Comparison of ENCODE assay signal across 22 cellular contexts in the genomic region with DNA sequence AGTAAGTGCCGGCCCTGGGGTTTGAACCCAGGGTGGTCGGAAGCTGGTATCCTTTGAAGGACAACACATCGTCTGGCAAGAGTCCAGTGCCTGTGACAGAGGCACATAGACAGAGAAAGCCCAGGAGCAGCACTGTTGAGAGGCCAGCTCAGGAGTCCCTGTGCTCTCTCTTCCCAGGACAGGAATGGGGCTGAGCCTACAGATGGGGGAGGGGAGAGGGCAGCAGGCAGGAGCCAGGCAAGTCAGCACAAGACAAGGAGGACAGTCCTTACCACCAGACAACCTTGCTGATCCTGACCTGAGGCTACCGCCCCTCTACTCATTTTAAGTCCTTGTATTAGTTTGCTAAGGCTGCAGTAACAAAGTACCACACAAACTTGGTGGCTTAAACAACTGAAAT. TPM values are rescaled to one million over a fixed set of nuclear protein-coding genes. Genes with fewer than 3 reads are reported as not detected.
DNase-seq lines count a peak whose midpoint lies in the region; ATAC-seq, FAIRE-seq and TF ChIP-seq lines count a peak whose summit lies in the region.
"Had no signal": no experiment of that assay in that cellular context is flagged by ENCODE, and none has a peak within 500 bp of the region (broad histone marks: within the 10 kb centered on the region; RNA-seq: fewer than 3 reads in every experiment).

No MANE protein-coding gene starts in this region.

- no peak overlapping the region for H4K5ac ChIP-seq in H9 (ENCODE audit: insufficient read length, low read depth, low read length)
- no peak overlapping the region for H4K5ac ChIP-seq in H1 (ENCODE audit: insufficient read length, low read depth, low read length)

- H3K23ac ChIP-seq in H9 (ENCODE audit: insufficient read length, low read depth, low read length) (no peak overlapping the region), H1 (ENCODE audit: insufficient read length) (no peak overlapping the region)

- H2BK15ac ChIP-seq in H9 (ENCODE audit: low read depth, low read length) (no peak overlapping the region), H1 (ENCODE audit: low read length) (peak overlapping the region; percentile 32; the same call in 1 of the 2 replicates)

- no peak overlapping the region for H3T11ph ChIP-seq in H9 (ENCODE audit: low read length)

- H3K4me2 ChIP-seq in H9 (ENCODE audit: insufficient read depth, insufficient read length, low read length), result no peak overlapping the region
- H3K4me2 ChIP-seq in H1 (ENCODE audit: insufficient read depth in 1 of 2, low read depth in 2 of 2, low read length in 2 of 2), result peak overlapping the region in 1 of 2 experiments; percentile 7; a peak in 1 of 4 replicates
- no peak overlapping the region for H3K4me2 ChIP-seq in MM.1S (ENCODE audit: low read depth, low read length)

- H3K9me3 Mint-ChIP-seq in H9 (peaks cover 0 to 4% of the 10 kb centered on the region in 2 experiments; a peak in 2 of 5 replicates), MCF 10A (ENCODE audit: unreplicated experiment) (no peaks in the 10 kb centered on the region)
- H3K9me3 Mint-ChIP-seq: HFFc6 had no signal

- H3K4ac ChIP-seq in H9 (ENCODE audit: low read depth, low read length), result no peak overlapping the region
- no peak overlapping the region for H3K4ac ChIP-seq in H1 (replicated peaks; ENCODE audit: insufficient read length, low read depth, low read length)

- H3K27me3 ChIP-seq in H9 (ENCODE audit: insufficient read depth, low read length) (no peaks in the 10 kb centered on the region), H1 (replicated peaks in 1 of 4; ENCODE audit: control insufficient read depth in 3 of 4, extremely low read depth in 1 of 4, insufficient read depth in 3 of 4, low read length in 3 of 4) (no peaks in the 10 kb centered on the region), upper lobe of right lung (no peaks in the 10 kb centered on the region), MM.1S (replicated peaks; ENCODE audit: insufficient read depth, low read length) (no peaks in the 10 kb centered on the region)

- H3K27ac ChIP-seq in H9 (ENCODE audit: insufficient read length, low read depth, low read length), result no peak overlapping the region
- H3K27ac ChIP-seq in H1 (ENCODE audit: low read depth, low read length), result no peak overlapping the region
- no peak overlapping the region for H3K27ac ChIP-seq in upper lobe of right lung
- H3K27ac ChIP-seq in MM.1S (ENCODE audit: low read length), result no peak overlapping the region
- H3K27ac ChIP-seq: C4-2B had no signal

- no peak overlapping the region for H2BK5ac ChIP-seq in H9 (ENCODE audit: insufficient read length, low read length)
- no peak overlapping the region; the same call in 1 of the 2 replicates for H2BK5ac ChIP-seq in H1 (ENCODE audit: low read depth, low read length)

- H3K27ac Mint-ChIP-seq in H9, result no peak overlapping the region
- no peak overlapping the region for H3K27ac Mint-ChIP-seq in MCF 10A (ENCODE audit: low read depth, unreplicated experiment)
- H3K27ac Mint-ChIP-seq: CD4-positive, alpha-beta T cell; HFFc6; IgD-negative memory B cell had no signal

- H3K9me3 ChIP-seq in H9 (ENCODE audit: control insufficient read depth, low read depth, low read length) (no peaks in the 10 kb centered on the region), H1 (ENCODE audit: insufficient read depth in 2 of 2, low read depth in 1 of 2, low read length in 1 of 2) (no peaks in the 10 kb centered on the region), upper lobe of right lung (no peaks in the 10 kb centered on the region), MM.1S (replicated peaks; ENCODE audit: insufficient read depth, low read length) (no peaks in the 10 kb centered on the region)
- H3K9me3 ChIP-seq: BE2C had no signal

- no peak overlapping the region for H2BK12ac ChIP-seq in H9 (ENCODE audit: insufficient read length, low read depth, low read length)
- no peak overlapping the region for H2BK12ac ChIP-seq in H1 (ENCODE audit: low read depth, low read length)

- no peak for TF ChIP-seq CTCF in H9 (conservative IDR thresholded peaks at IDR 0.05)
- no peak for TF ChIP-seq CTCF in H1 (IDR thresholded peaks at IDR 0.05; ENCODE audit: control extremely low read depth in 1 of 3, insufficient read depth in 1 of 3, low read depth in 1 of 3, low read length in 3 of 3)
- TF ChIP-seq CTCF in upper lobe of right lung (IDR thresholded peaks at IDR 0.05), result no peak
- no peak for TF ChIP-seq CTCF in MM.1S (IDR thresholded peaks at IDR 0.05; ENCODE audit: low read length)
- TF ChIP-seq CTCF in MCF 10A (IDR thresholded peaks at IDR 0.05; ENCODE audit: unreplicated experiment), result no peak

- H4K8ac ChIP-seq in H9 (replicated peaks; ENCODE audit: insufficient read length, low read depth, low read length) (no peak overlapping the region), H1 (ENCODE audit: extremely low read depth, insufficient read depth, low read length) (no peak overlapping the region)

- H3K36me3 ChIP-seq in H1 (ENCODE audit: control insufficient read depth in 2 of 4, insufficient read depth in 4 of 4, low read length in 3 of 4), result no peaks in the 10 kb centered on the region
- no peaks in the 10 kb centered on the region for H3K36me3 ChIP-seq in upper lobe of right lung
- no peaks in the 10 kb centered on the region for H3K36me3 ChIP-seq in MM.1S (replicated peaks; ENCODE audit: insufficient read depth, low read length)
- H3K36me3 ChIP-seq: BE2C had no signal

- ATAC-seq in upper lobe of right lung, result peak; percentile 26
- no peak for ATAC-seq in HG03521 (IDR thresholded peaks at IDR 0.05; ENCODE audit: unreplicated experiment)
- ATAC-seq: HepG2 had no signal

- H4K20me1 ChIP-seq in H9 (ENCODE audit: control insufficient read depth, insufficient read depth, insufficient read length), result no peaks in the 10 kb centered on the region
- no peaks in the 10 kb centered on the region for H4K20me1 ChIP-seq in H1 (replicated peaks in 1 of 2; ENCODE audit: control insufficient read depth in 1 of 2, insufficient read depth in 2 of 2, low read length in 2 of 2)
- H4K20me1 ChIP-seq in MM.1S (ENCODE audit: insufficient read depth, low read length), result no peaks in the 10 kb centered on the region

- no peak overlapping the region for H3K14ac ChIP-seq in H9 (ENCODE audit: insufficient read depth, low read length)
- H3K14ac ChIP-seq in H1 (ENCODE audit: insufficient read length), result no peak overlapping the region

- no CpG with 5 or more reads among the region's 4 CpGs for WGBS in H9 (ENCODE audit: extremely low coverage, insufficient read length, low lambda C conversion rate)
- 89% methylated on average over 4 of the region's 4 CpGs; no CpG with 5 or more reads in 1 of the 2 experiments for WGBS in H1 (ENCODE audit: extremely low coverage in 1 of 2, insufficient coverage in 1 of 2, insufficient read length in 1 of 2, insufficient replicate concordance in 2 of 2, low coverage in 1 of 2, low lambda C conversion rate in 2 of 2, missing lambda C conversion rate in 1 of 2), 2 experiments

- FAIRE-seq in H1 (lab: Jason Lieb, UNC), result no peak
- FAIRE-seq: A204.1, HepG2 had no signal

- BruUV-seq in MCF 10A (replicated peaks; lab: Mats Ljungman, UMichigan), result no TSS peak

- H2AFZ ChIP-seq in H9 (ENCODE audit: low read length) (no peak overlapping the region), H1 (ENCODE audit: low read length) (peak overlapping the region; percentile 97), MM.1S (ENCODE audit: low read length) (no peak overlapping the region)

- CTCF ChIA-PET in H1 (lab: Charles Lee; ENCODE audit: partially characterized antibody) (no interaction called here), MCF 10A (lab: Yijun Ruan, JAX) (no interaction called here)

- peaks cover 9 to 11% of the 10 kb centered on the region in 2 experiments for H3K4me1 Mint-ChIP-seq in H9
- no peaks in the 10 kb centered on the region for H3K4me1 Mint-ChIP-seq in MCF 10A (ENCODE audit: insufficient read depth, unreplicated experiment)
- H3K4me1 Mint-ChIP-seq: IgD-negative memory B cell had no signal

- H3K4me3 Mint-ChIP-seq in H9 (no peak overlapping the region), MCF 10A (ENCODE audit: unreplicated experiment) (no peak overlapping the region)
- H3K4me3 Mint-ChIP-seq: CD4-positive, alpha-beta T cell; HFFc6; IgD-negative memory B cell had no signal

- H3K56ac ChIP-seq in H9 (ENCODE audit: insufficient read length, low read depth, low read length) (no peak overlapping the region), H1 (replicated peaks; ENCODE audit: insufficient read length, low read depth, low read length) (no peak overlapping the region)

- H3K4me3 ChIP-seq in H1 (ENCODE audit: extremely low read depth in 1 of 4, insufficient read depth in 2 of 4, low read depth in 3 of 4, low read length in 4 of 4) (no peak overlapping the region), upper lobe of right lung (no peak overlapping the region), MM.1S (ENCODE audit: low read length) (no peak overlapping the region)

- intact Hi-C loops in upper lobe of right lung (cut with DNase I) (no loop called here), MCF 10A (cut with micrococcal nuclease) (no loop called here)

- H3K79me2 ChIP-seq in H9 (ENCODE audit: insufficient read depth, low read length) (no peaks in the 10 kb centered on the region; the same call in 1 of the 2 replicates), H1 (ENCODE audit: control insufficient read depth in 1 of 2, insufficient read depth in 2 of 2, low read length in 2 of 2) (no peaks in the 10 kb centered on the region), MM.1S (ENCODE audit: low read length) (no peaks in the 10 kb centered on the region)

- H3K23me2 ChIP-seq in H9 (ENCODE audit: insufficient read length, low read depth, low read length, poor library complexity, severe bottlenecking) (no peaks in the 10 kb centered on the region), H1 (ENCODE audit: low read depth, low read length) (no peaks in the 10 kb centered on the region)

- DNase-seq in H9 (peak; percentile 41), H1 (ENCODE audit: low read depth in 1 of 2, low spot score in 2 of 2) (no peak), iPS-NIHi7 (ENCODE audit: extremely low spot score) (peak; percentile 33), upper lobe of right lung (no peak), MM.1S (no peak), MCF 10A (ENCODE audit: unreplicated experiment) (no peak)
- DNase-seq: ACHN; BE2C; CD4-positive, alpha-beta T cell; DMS153; DMS79; GF-D8; HCEC 1CT; HFFc6; KG1 had no signal

- H3K79me1 ChIP-seq in H9 (ENCODE audit: insufficient read depth, low read depth, low read length, poor library complexity, severe bottlenecking) (no peaks in the 10 kb centered on the region), H1 (ENCODE audit: low read depth, low read length) (no peaks in the 10 kb centered on the region)

- H2BK120ac ChIP-seq in H9 (ENCODE audit: low read depth, low read length, poor library complexity, severe bottlenecking), result no peak overlapping the region
- H2BK120ac ChIP-seq in H1 (replicated peaks; ENCODE audit: low read depth, low read length), result no peak overlapping the region

- TF ChIP-seq POLR2A in H1 (IDR thresholded peaks at IDR 0.05; ENCODE audit: control extremely low read depth in 1 of 2, low read depth in 2 of 2, low read length in 2 of 2), result no peak

- H3K4me1 ChIP-seq in H9 (ENCODE audit: insufficient read depth, low read length) (peaks cover 2% of the 10 kb centered on the region), H1 (replicated peaks in 1 of 4; ENCODE audit: control insufficient read depth in 3 of 4, insufficient read depth in 4 of 4, low read length in 3 of 4) (peaks cover 0 to 3% (median under 1%) of the 10 kb centered on the region in 4 experiments; a peak in 2 of 7 replicates), upper lobe of right lung (no peaks in the 10 kb centered on the region), MM.1S (ENCODE audit: low read length) (no peaks in the 10 kb centered on the region)
- H3K4me1 ChIP-seq: BE2C had no signal

- H3F3A ChIP-seq in MM.1S (ENCODE audit: insufficient read depth, low read length), result no peaks in the 10 kb centered on the region

- H3K18ac ChIP-seq in H9 (ENCODE audit: insufficient read length, low read depth, low read length) (no peak overlapping the region), H1 (ENCODE audit: extremely low read depth, low read length) (no peak overlapping the region)

- H3K36me3 Mint-ChIP-seq in H9 (ENCODE audit: insufficient read depth in 1 of 3, low read depth in 3 of 3) (no peaks in the 10 kb centered on the region), MCF 10A (ENCODE audit: insufficient read depth, unreplicated experiment) (no peaks in the 10 kb centered on the region)
- H3K36me3 Mint-ChIP-seq: IgD-negative memory B cell had no signal

- peaks cover 16% of the 10 kb centered on the region for H3K27me3 Mint-ChIP-seq in H9 (ENCODE audit: low read depth)
- H3K27me3 Mint-ChIP-seq in MCF 10A (ENCODE audit: insufficient read depth, unreplicated experiment), result peaks cover 25% of the 10 kb centered on the region
- H3K27me3 Mint-ChIP-seq: IgD-negative memory B cell had no signal

- no peaks in the 10 kb centered on the region for H3K9me2 ChIP-seq in MM.1S (replicated peaks; ENCODE audit: insufficient read depth, low read length)

- H2BK20ac ChIP-seq in H9 (ENCODE audit: low read depth, low read length, poor library complexity, severe bottlenecking), result no peak overlapping the region
- no peak overlapping the region for H2BK20ac ChIP-seq in H1 (ENCODE audit: low read length)

- POLR2A ChIA-PET in H1 (lab: Charles Lee; ENCODE audit: partially characterized antibody) (no interaction called here), MCF 10A (lab: Yijun Ruan, JAX) (interaction anchor here (0.6 kb wide), 1 partner anchor 455 kb away, joined by 3 read pairs; no protein-coding TSS in a partner anchor)

- H2AK5ac ChIP-seq in H9 (ENCODE audit: insufficient read length, low read length) (no peak overlapping the region), H1 (ENCODE audit: low read depth, low read length) (no peak overlapping the region)

- TF ChIP-seq EP300 in H1 (IDR thresholded peaks at IDR 0.05; ENCODE audit: borderline replicate concordance in 1 of 2, low read depth in 2 of 2, low read length in 2 of 2), result no peak

- no peak for TF ChIP-seq RAD21 in H1 (IDR thresholded peaks at IDR 0.05 in 1 of 2, conservative IDR thresholded peaks at IDR 0.05 in 1 of 2; ENCODE audit: low read depth in 2 of 2, low read length in 2 of 2)

- H4K91ac ChIP-seq in H9 (ENCODE audit: insufficient read length, low read depth, low read length), result no peak overlapping the region
- no peak overlapping the region for H4K91ac ChIP-seq in H1 (replicated peaks; ENCODE audit: insufficient read length, low read length)

- no peak overlapping the region for H3K9ac ChIP-seq in H9 (ENCODE audit: extremely low read depth, insufficient read length, low read length)
- H3K9ac ChIP-seq in H1 (replicated peaks in 1 of 4; ENCODE audit: extremely low read depth in 1 of 4, low read depth in 3 of 4, low read length in 3 of 4), result no peak overlapping the region
- H3K9ac ChIP-seq in MM.1S (ENCODE audit: low read length), result no peak overlapping the region

RNA-seq across cellular contexts. Expression of gene SYT6, which starts 27.7 kb away (rescaled TPM):
- total RNA-seq in H9 (2021), result 71.2 and 77.2 TPM in 2 replicates
- total RNA-seq in H1 (2021; fragmentation: NEBNext Ultra II Directional; extraction: Animal tissue kit (Norgen Biotek cat#: 25700)), result 33.7 and 35.7 TPM in 2 replicates
- 83.5 and 92.8 TPM in 2 replicates for polyA plus RNA-seq in H1 (2011; rRNA removed)
- polyA plus RNA-seq in H1 (2011; cell fraction: cytosol; rRNA removed), result 63.7 TPM
- 220 TPM for polyA plus RNA-seq in H1 (2011; cell fraction: nucleus; rRNA removed)
- 45.3 to 61.5 TPM (median 51.6 TPM) in 4 replicates for polyA plus RNA-seq in H1 (2012, experiment 1 of 2)
- 10.7 TPM for polyA plus RNA-seq in H1 (2012, experiment 2 of 2)
- 27.6 TPM for polyA plus RNA-seq in H1 (2013, experiment 1 of 2)
- polyA plus RNA-seq in H1 (2013, experiment 2 of 2), result 25.0 TPM
- polyA minus RNA-seq in H1 (2011; rRNA and poly(A)+ RNA removed), result 108 and 144 TPM in 2 replicates
- 40.1 TPM for polyA minus RNA-seq in H1 (2011; cell fraction: cytosol; rRNA and poly(A)+ RNA removed)
- polyA minus RNA-seq in H1 (2011; cell fraction: nucleus; rRNA and poly(A)+ RNA removed), result 178 TPM
- not detected for total RNA-seq in upper lobe of right lung
- not detected in 2 replicates for total RNA-seq in MCF 10A (2022)
- total RNA-seq: CD4-positive, alpha-beta T cell; Daoy; H4; HepG2; HFFc6 had no signal
- polyA plus RNA-seq: HepG2, IgD-negative memory B cell had no signal

Comparison
In these comparisons a context has a peak if more than half of its experiments do, and no peak if none do; other contexts are left out.
1. DNase-seq: peak in H9 (single experiment) and iPS-NIHi7 (single experiment); none in H1 (0 of 2), upper lobe of right lung (single experiment), MM.1S (single experiment) and MCF 10A (single experiment).
2. RNA of gene SYT6, which starts 27.7 kb away (total RNA-seq): 71.2 to 77.2 TPM in H9 and 33.7 to 35.7 TPM in H1; not detected in upper lobe of right lung (single experiment) and not detected in MCF 10A; every median in the first group is over 10 times any median in the second.